Comparison of ENCODE assay signal across 7 cellular contexts in genomic region chr10:71799112-71799511, GRCh38. TPM values are rescaled to one million over a fixed set of nuclear protein-coding genes. Genes with fewer than 3 reads are reported as not detected.
"Had no signal": no experiment of that assay in that cellular context is flagged by ENCODE, and none has a peak within 500 bp of the region (broad histone marks: within the 10 kb centered on the region; RNA-seq: fewer than 3 reads in every experiment).

No MANE protein-coding gene starts in this region.

- H2AFZ ChIP-seq: GM23338 had no signal

- ATAC-seq: GM23338 had no signal

- DNase-seq: H9, HCEC 1CT, IMR-90 had no signal

- H3K4me2 ChIP-seq: GM23338 had no signal

- FAIRE-seq: H1, H54, HTR-8/SVneo had no signal

- H3K4me1 Mint-ChIP-seq: GM23338 had no signal

- H3K27ac Mint-ChIP-seq: GM23338, H9 had no signal

- H3K9me3 Mint-ChIP-seq: GM23338, H9 had no signal

- H3K4me3 ChIP-seq: GM23338 had no signal

- H3K4me3 Mint-ChIP-seq: GM23338, H9 had no signal

RNA-seq across cellular contexts. Expression of gene VSIR, which starts 25.8 kb away (rescaled TPM):
- total RNA-seq: H1 had no signal
